8 cellular contexts compared by ENCODE assay signal in the genomic region with DNA sequence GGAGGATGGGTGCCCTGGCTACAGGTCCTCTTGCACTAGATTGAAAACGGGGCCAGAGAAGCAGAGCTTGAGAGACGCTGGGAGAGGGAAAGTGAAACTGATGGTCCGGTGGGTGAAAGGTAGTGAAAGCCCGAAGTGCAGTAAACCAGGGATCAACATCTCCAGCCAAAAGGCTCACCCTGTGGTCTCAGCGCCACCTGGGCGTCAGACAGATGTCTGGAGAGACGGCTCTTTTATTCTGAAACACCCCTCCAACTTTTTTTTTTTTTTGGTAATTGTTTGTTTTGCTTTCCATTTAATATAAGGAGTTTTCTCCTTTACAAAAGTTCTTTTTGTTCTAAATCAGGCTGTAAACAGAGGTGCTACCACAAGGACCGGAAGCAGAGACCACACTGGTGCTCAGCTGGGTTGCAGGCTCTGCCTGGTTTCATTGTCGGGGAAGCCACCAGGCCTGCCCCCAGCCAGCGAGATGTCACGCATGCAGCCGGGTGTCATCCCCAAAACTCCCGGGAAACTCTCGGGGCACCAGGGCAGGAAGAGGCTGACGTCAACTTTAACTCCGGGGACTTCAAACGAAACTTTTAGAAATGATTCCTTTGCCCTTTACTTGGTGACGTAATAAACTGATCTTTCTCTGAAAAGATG. TPM values are rescaled to one million over a fixed set of nuclear protein-coding genes. Genes with fewer than 3 reads are reported as not detected.
DNase-seq lines count a peak whose midpoint lies in the region; ATAC-seq lines count a peak whose summit lies in the region.

No MANE protein-coding gene starts in this region.

- no peaks in the 10 kb centered on the region for H3K9me3 Mint-ChIP-seq in activated T-cell treated with anti-CD3 and anti-CD28 coated beads, Interleukin-2, amount 50 U/mL, for 24 hours

- no peaks in the 10 kb centered on the region for H3K27me3 Mint-ChIP-seq in activated T-cell treated with anti-CD3 and anti-CD28 coated beads, Interleukin-2, amount 50 U/mL, for 24 hours

- peaks cover 89% of the 10 kb centered on the region for H3K4me1 Mint-ChIP-seq in activated T-cell treated with anti-CD3 and anti-CD28 coated beads, Interleukin-2, amount 50 U/mL, for 24 hours (ENCODE audit: low read depth)

- H3K27ac Mint-ChIP-seq in activated T-cell treated with anti-CD3 and anti-CD28 coated beads, Interleukin-2, amount 50 U/mL, for 24 hours = peak overlapping the region; percentile 99

- H3K36me3 Mint-ChIP-seq in activated T-cell treated with anti-CD3 and anti-CD28 coated beads, Interleukin-2, amount 50 U/mL, for 24 hours (ENCODE audit: low read depth) = peaks cover 89% of the 10 kb centered on the region

- peak; percentile 68 for ATAC-seq in HG02678 (IDR thresholded peaks at IDR 0.05; ENCODE audit: unreplicated experiment)

- peak; percentile 50 for DNase-seq in NCI-H146 (lab: John Stamatoyannopoulos, UW)
- no peak for DNase-seq in NCI-H146 treated with DMSO at 0.1 percent for 48 hours (lab: John Stamatoyannopoulos, UW; ENCODE audit: unreplicated experiment)
- peak; percentile 64 for DNase-seq in NK-92 (lab: John Stamatoyannopoulos, UW; ENCODE audit: unreplicated experiment)
- peak; percentile 90 for DNase-seq in activated T-cell treated with anti-CD3 and anti-CD28 coated beads, Interleukin-2, amount 50 U/mL, for 24 hours
- DNase-seq in fibroblast of peridontal ligament (ENCODE audit: extremely low read depth) = peak; percentile 69
- peak; percentile 51 for DNase-seq in renal cortical epithelial cell (ENCODE audit: low read depth)
- DNase-seq in NCI-H526 treated with DMSO at 0.1 percent for 48 hours (lab: John Stamatoyannopoulos, UW) = no peak

- H3K4me3 Mint-ChIP-seq in activated T-cell treated with anti-CD3 and anti-CD28 coated beads, Interleukin-2, amount 50 U/mL, for 24 hours = peak overlapping the region; percentile 77

RNA-seq across cellular contexts. Expression of a gene that starts 11.2 kb away (rescaled TPM):
- not detected in 2 replicates for total RNA-seq in renal cortical epithelial cell

RNA-seq across cellular contexts. Expression of a gene that starts 37.9 kb away (rescaled TPM):
- 32.0 and 60.3 TPM in 2 replicates for total RNA-seq in renal cortical epithelial cell

Comparison
In these comparisons a context has a peak if more than half of its experiments do, and no peak if none do; other contexts are left out.
1. DNase-seq: peak in NCI-H146 (single experiment), NK-92 (single experiment), activated T-cell treated with anti-CD3 and anti-CD28 coated beads, Interleukin-2, amount 50 U/mL, for 24 hours (single experiment), fibroblast of peridontal ligament (single experiment) and renal cortical epithelial cell (single experiment); none in NCI-H146 treated with DMSO at 0.1 percent for 48 hours (single experiment) and NCI-H526 treated with DMSO at 0.1 percent for 48 hours (single experiment).